ENCODE assay signal across 1 cellular context in the genomic region with DNA sequence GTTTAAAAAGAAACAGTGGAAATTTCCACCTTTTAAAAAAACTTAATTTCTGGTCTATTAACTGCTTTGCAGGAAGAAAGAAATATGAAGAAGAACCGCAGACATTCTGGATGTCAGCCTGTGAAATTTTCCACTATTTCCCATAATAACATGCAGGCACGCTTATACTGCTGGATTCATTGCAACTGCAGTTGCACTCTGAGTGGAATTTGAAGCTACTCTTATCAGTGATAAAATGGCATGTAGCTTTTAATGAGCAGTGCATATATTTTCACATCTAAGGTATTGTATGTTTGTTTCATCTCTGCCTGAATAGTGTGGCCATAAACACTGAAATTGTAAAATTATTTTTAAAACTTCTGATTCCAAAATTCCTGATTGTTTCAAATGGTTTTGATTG.
TF ChIP-seq lines count a peak whose summit lies in the region.

No MANE protein-coding gene starts in this region.

TF ChIP-seq in HEK293, 187 proteins besides CTCF, POLR2A, EP300 and RAD21 (continued from another document and continues in another):
- TF ChIP-seq, protein P1, sequence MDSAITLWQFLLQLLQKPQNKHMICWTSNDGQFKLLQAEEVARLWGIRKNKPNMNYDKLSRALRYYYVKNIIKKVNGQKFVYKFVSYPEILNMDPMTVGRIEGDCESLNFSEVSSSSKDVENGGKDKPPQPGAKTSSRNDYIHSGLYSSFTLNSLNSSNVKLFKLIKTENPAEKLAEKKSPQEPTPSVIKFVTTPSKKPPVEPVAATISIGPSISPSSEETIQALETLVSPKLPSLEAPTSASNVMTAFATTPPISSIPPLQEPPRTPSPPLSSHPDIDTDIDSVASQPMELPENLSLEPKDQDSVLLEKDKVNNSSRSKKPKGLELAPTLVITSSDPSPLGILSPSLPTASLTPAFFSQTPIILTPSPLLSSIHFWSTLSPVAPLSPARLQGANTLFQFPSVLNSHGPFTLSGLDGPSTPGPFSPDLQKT (IDR thresholded peaks at IDR 0.05; ENCODE audit: borderline replicate concordance, low read depth, low read length) = no peak
- TF ChIP-seq, protein P2, sequence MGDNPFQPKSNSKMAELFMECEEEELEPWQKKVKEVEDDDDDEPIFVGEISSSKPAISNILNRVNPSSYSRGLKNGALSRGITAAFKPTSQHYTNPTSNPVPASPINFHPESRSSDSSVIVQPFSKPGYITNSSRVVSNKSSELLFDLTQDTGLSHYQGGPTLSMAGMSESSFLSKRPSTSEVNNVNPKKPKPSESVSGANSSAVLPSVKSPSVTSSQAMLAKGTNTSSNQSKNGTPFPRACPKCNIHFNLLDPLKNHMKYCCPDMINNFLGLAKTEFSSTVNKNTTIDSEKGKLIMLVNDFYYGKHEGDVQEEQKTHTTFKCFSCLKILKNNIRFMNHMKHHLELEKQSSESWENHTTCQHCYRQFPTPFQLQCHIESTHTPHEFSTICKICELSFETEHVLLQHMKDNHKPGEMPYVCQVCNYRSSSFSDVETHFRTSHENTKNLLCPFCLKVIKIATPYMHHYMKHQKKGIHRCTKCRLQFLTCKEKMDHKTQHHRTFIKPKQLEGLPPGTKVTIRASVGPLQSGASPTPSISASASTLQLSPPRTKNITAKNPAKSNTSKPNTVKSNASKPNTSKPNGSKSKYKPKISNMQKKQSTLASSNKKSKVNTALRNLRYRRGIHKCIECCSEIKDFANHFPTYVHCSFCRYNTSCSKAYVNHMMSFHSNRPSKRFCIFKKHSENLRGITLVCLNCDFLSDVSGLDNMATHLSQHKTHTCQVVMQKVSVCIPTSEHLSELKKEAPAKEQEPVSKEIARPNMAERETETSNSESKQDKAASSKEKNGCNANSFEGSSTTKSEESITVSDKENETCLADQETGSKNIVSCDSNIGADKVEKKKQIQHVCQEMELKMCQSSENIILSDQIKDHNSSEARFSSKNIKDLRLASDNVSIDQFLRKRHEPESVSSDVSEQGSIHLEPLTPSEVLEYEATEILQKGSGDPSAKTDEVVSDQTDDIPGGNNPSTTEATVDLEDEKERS (tag by site-specific recombination; IDR thresholded peaks at IDR 0.05) = no peak
- TF ChIP-seq, protein P3, sequence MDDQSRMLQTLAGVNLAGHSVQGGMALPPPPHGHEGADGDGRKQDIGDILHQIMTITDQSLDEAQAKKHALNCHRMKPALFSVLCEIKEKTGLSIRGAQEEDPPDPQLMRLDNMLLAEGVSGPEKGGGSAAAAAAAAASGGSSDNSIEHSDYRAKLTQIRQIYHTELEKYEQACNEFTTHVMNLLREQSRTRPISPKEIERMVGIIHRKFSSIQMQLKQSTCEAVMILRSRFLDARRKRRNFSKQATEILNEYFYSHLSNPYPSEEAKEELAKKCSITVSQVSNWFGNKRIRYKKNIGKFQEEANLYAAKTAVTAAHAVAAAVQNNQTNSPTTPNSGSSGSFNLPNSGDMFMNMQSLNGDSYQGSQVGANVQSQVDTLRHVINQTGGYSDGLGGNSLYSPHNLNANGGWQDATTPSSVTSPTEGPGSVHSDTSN (CRISPR knock-in tag; IDR thresholded peaks at IDR 0.05) = no peak
- TF ChIP-seq GLIS2 (tag by site-specific recombination; IDR thresholded peaks at IDR 0.05) (no peak), OSR2 (tag by site-specific recombination; IDR thresholded peaks at IDR 0.05) (peak; percentile 63), GLI2 (tag by site-specific recombination; IDR thresholded peaks at IDR 0.05; ENCODE audit: borderline replicate concordance, low read depth) (no peak), ZBTB21 (tag by site-specific recombination; IDR thresholded peaks at IDR 0.05) (no peak), EGR2 (tag by site-specific recombination; IDR thresholded peaks at IDR 0.05; ENCODE audit: low read depth) (no peak), ZNF174 (tag by site-specific recombination; IDR thresholded peaks at IDR 0.05) (no peak), ZNF654 (tag by site-specific recombination; IDR thresholded peaks at IDR 0.05; ENCODE audit: low read depth) (no peak), ZNF843 (tag by site-specific recombination; IDR thresholded peaks at IDR 0.05) (no peak), ZXDB (tag by site-specific recombination; IDR thresholded peaks at IDR 0.05) (peak; percentile 25; the same call in 1 of the 2 replicates), IKZF3 (tag by site-specific recombination; IDR thresholded peaks at IDR 0.05) (peak; percentile 14; the same call in 1 of the 2 replicates), WT1 (tag by site-specific recombination; IDR thresholded peaks at IDR 0.05) (no peak), ZNF292 (tag by site-specific recombination; IDR thresholded peaks at IDR 0.05; ENCODE audit: borderline replicate concordance, low read depth) (no peak), ZFP37 (tag by site-specific recombination; IDR thresholded peaks at IDR 0.05) (no peak), ZNF391 (tag by site-specific recombination; IDR thresholded peaks at IDR 0.05; ENCODE audit: borderline replicate concordance, low read depth) (no peak), ZNF146 (tag by site-specific recombination; IDR thresholded peaks at IDR 0.05) (no peak), FEZF1 (tag by site-specific recombination; IDR thresholded peaks at IDR 0.05) (peak; percentile 44; the same call in 1 of the 2 replicates), ZNF138 (tag by site-specific recombination; IDR thresholded peaks at IDR 0.05; ENCODE audit: borderline replicate concordance) (no peak), ZNF658 (tag by site-specific recombination; IDR thresholded peaks at IDR 0.05) (no peak), ZNF621 (tag by site-specific recombination; IDR thresholded peaks at IDR 0.05) (no peak), HOXC10 (CRISPR knock-in tag; IDR thresholded peaks at IDR 0.05) (no peak), ZBTB8A (tag by site-specific recombination; IDR thresholded peaks at IDR 0.05) (no peak)
- TF ChIP-seq, protein P4, sequence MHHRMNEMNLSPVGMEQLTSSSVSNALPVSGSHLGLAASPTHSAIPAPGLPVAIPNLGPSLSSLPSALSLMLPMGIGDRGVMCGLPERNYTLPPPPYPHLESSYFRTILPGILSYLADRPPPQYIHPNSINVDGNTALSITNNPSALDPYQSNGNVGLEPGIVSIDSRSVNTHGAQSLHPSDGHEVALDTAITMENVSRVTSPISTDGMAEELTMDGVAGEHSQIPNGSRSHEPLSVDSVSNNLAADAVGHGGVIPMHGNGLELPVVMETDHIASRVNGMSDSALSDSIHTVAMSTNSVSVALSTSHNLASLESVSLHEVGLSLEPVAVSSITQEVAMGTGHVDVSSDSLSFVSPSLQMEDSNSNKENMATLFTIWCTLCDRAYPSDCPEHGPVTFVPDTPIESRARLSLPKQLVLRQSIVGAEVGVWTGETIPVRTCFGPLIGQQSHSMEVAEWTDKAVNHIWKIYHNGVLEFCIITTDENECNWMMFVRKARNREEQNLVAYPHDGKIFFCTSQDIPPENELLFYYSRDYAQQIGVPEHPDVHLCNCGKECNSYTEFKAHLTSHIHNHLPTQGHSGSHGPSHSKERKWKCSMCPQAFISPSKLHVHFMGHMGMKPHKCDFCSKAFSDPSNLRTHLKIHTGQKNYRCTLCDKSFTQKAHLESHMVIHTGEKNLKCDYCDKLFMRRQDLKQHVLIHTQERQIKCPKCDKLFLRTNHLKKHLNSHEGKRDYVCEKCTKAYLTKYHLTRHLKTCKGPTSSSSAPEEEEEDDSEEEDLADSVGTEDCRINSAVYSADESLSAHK (tag by site-specific recombination; IDR thresholded peaks at IDR 0.05) = no peak
- TF ChIP-seq, protein P5, sequence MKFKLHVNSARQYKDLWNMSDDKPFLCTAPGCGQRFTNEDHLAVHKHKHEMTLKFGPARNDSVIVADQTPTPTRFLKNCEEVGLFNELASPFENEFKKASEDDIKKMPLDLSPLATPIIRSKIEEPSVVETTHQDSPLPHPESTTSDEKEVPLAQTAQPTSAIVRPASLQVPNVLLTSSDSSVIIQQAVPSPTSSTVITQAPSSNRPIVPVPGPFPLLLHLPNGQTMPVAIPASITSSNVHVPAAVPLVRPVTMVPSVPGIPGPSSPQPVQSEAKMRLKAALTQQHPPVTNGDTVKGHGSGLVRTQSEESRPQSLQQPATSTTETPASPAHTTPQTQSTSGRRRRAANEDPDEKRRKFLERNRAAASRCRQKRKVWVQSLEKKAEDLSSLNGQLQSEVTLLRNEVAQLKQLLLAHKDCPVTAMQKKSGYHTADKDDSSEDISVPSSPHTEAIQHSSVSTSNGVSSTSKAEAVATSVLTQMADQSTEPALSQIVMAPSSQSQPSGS (tag by site-specific recombination; IDR thresholded peaks at IDR 0.05; ENCODE audit: low read depth) = no peak
- TF ChIP-seq, protein P6, sequence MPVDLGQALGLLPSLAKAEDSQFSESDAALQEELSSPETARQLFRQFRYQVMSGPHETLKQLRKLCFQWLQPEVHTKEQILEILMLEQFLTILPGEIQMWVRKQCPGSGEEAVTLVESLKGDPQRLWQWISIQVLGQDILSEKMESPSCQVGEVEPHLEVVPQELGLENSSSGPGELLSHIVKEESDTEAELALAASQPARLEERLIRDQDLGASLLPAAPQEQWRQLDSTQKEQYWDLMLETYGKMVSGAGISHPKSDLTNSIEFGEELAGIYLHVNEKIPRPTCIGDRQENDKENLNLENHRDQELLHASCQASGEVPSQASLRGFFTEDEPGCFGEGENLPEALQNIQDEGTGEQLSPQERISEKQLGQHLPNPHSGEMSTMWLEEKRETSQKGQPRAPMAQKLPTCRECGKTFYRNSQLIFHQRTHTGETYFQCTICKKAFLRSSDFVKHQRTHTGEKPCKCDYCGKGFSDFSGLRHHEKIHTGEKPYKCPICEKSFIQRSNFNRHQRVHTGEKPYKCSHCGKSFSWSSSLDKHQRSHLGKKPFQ (tag by site-specific recombination; IDR thresholded peaks at IDR 0.05) = no peak
- TF ChIP-seq, protein P7, sequence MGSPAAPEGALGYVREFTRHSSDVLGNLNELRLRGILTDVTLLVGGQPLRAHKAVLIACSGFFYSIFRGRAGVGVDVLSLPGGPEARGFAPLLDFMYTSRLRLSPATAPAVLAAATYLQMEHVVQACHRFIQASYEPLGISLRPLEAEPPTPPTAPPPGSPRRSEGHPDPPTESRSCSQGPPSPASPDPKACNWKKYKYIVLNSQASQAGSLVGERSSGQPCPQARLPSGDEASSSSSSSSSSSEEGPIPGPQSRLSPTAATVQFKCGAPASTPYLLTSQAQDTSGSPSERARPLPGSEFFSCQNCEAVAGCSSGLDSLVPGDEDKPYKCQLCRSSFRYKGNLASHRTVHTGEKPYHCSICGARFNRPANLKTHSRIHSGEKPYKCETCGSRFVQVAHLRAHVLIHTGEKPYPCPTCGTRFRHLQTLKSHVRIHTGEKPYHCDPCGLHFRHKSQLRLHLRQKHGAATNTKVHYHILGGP (tag by site-specific recombination; IDR thresholded peaks at IDR 0.05) = no peak
- TF ChIP-seq, protein P8, sequence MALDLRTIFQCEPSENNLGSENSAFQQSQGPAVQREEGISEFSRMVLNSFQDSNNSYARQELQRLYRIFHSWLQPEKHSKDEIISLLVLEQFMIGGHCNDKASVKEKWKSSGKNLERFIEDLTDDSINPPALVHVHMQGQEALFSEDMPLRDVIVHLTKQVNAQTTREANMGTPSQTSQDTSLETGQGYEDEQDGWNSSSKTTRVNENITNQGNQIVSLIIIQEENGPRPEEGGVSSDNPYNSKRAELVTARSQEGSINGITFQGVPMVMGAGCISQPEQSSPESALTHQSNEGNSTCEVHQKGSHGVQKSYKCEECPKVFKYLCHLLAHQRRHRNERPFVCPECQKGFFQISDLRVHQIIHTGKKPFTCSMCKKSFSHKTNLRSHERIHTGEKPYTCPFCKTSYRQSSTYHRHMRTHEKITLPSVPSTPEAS (tag by site-specific recombination; IDR thresholded peaks at IDR 0.05) = no peak
- TF ChIP-seq, protein P9, sequence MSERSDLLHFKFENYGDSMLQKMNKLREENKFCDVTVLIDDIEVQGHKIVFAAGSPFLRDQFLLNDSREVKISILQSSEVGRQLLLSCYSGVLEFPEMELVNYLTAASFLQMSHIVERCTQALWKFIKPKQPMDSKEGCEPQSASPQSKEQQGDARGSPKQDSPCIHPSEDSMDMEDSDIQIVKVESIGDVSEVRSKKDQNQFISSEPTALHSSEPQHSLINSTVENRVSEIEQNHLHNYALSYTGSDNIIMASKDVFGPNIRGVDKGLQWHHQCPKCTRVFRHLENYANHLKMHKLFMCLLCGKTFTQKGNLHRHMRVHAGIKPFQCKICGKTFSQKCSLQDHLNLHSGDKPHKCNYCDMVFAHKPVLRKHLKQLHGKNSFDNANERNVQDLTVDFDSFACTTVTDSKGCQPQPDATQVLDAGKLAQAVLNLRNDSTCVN (tag by site-specific recombination; optimal IDR thresholded peaks at IDR 0.05) = no peak
- TF ChIP-seq, protein P10, sequence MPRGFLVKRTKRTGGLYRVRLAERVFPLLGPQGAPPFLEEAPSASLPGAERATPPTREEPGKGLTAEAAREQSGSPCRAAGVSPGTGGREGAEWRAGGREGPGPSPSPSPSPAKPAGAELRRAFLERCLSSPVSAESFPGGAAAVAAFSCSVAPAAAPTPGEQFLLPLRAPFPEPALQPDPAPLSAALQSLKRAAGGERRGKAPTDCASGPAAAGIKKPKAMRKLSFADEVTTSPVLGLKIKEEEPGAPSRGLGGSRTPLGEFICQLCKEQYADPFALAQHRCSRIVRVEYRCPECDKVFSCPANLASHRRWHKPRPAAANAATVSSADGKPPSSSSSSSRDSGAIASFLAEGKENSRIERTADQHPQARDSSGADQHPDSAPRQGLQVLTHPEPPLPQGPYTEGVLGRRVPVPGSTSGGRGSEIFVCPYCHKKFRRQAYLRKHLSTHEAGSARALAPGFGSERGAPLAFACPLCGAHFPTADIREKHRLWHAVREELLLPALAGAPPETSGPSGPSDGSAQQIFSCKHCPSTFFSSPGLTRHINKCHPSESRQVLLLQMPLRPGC (tag by site-specific recombination; IDR thresholded peaks at IDR 0.05) = no peak
- TF ChIP-seq, protein P11, sequence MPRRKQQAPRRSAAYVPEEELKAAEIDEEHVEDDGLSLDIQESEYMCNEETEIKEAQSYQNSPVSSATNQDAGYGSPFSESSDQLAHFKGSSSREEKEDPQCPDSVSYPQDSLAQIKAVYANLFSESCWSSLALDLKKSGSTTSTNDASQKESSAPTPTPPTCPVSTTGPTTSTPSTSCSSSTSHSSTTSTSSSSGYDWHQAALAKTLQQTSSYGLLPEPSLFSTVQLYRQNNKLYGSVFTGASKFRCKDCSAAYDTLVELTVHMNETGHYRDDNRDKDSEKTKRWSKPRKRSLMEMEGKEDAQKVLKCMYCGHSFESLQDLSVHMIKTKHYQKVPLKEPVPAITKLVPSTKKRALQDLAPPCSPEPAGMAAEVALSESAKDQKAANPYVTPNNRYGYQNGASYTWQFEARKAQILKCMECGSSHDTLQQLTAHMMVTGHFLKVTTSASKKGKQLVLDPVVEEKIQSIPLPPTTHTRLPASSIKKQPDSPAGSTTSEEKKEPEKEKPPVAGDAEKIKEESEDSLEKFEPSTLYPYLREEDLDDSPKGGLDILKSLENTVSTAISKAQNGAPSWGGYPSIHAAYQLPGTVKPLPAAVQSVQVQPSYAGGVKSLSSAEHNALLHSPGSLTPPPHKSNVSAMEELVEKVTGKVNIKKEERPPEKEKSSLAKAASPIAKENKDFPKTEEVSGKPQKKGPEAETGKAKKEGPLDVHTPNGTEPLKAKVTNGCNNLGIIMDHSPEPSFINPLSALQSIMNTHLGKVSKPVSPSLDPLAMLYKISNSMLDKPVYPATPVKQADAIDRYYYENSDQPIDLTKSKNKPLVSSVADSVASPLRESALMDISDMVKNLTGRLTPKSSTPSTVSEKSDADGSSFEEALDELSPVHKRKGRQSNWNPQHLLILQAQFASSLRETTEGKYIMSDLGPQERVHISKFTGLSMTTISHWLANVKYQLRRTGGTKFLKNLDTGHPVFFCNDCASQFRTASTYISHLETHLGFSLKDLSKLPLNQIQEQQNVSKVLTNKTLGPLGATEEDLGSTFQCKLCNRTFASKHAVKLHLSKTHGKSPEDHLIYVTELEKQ (tag by site-specific recombination; IDR thresholded peaks at IDR 0.05; ENCODE audit: borderline replicate concordance) = no peak
- TF ChIP-seq, protein P12, sequence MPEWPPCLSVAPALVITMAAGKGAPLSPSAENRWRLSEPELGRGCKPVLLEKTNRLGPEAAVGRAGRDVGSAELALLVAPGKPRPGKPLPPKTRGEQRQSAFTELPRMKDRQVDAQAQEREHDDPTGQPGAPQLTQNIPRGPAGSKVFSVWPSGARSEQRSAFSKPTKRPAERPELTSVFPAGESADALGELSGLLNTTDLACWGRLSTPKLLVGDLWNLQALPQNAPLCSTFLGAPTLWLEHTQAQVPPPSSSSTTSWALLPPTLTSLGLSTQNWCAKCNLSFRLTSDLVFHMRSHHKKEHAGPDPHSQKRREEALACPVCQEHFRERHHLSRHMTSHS (tag by site-specific recombination; IDR thresholded peaks at IDR 0.05) = no peak
